Comparison of ENCODE assay signal across 9 cellular contexts in genomic region chr3:10792208-10792607, GRCh38. TPM values are rescaled to one million over a fixed set of nuclear protein-coding genes. Genes with fewer than 3 reads are reported as not detected.
"Had no signal": no experiment of that assay in that cellular context is flagged by ENCODE, and none has a peak within 500 bp of the region (broad histone marks: within the 10 kb centered on the region; RNA-seq: fewer than 3 reads in every experiment).

No MANE protein-coding gene starts in this region.

- H3K4me3 ChIP-seq: GM12878 had no signal

- DNase-seq: GDM1, GF-D8 had no signal

- FAIRE-seq: G401.6, GM12878, GM12891, GM12892, GM18507, GM19239 had no signal

- ATAC-seq: GM12878 had no signal

RNA-seq across cellular contexts. Expression of gene SLC6A11, which starts 23.8 kb away (rescaled TPM):
- total RNA-seq: G401, GM12878 had no signal
- polyA plus RNA-seq: GM12878 had no signal
